ENCODE assay signal across 1 cellular context in genomic region chr1:41917835-41918449, GRCh38.
A peak's percentile ranks its signal among the peaks of the same experiment; 100 is the strongest.
TF ChIP-seq lines count a peak whose summit lies in the region.

No MANE protein-coding gene starts in this region.

TF ChIP-seq in H1, 55 proteins besides CTCF, POLR2A, EP300 and RAD21 (continued from another document):
- TF ChIP-seq KDM4A (IDR thresholded peaks at IDR 0.05; ENCODE audit: low read depth, low read length, severe bottlenecking) (peak; percentile 93), YY1 (IDR thresholded peaks at IDR 0.05; ENCODE audit: low read depth, low read length) (no peak), GABPA (IDR thresholded peaks at IDR 0.05; ENCODE audit: borderline replicate concordance, insufficient read depth, low read length) (no peak), CHD2 (IDR thresholded peaks at IDR 0.05; ENCODE audit: low read length) (no peak), SIRT6 (IDR thresholded peaks at IDR 0.05; ENCODE audit: low read length) (no peak), SUZ12 (IDR thresholded peaks at IDR 0.05; ENCODE audit: low read length) (peak; percentile 42; the same call in 1 of the 2 replicates), HDAC2 (IDR thresholded peaks at IDR 0.05; ENCODE audit: borderline replicate concordance in 1 of 2, low read depth in 2 of 2, low read length in 2 of 2) (0 out of 4 replicates have a peak, but pooled peaks of 1 of the 2 experiments have one; percentile 38), TCF12 (IDR thresholded peaks at IDR 0.05; ENCODE audit: low read depth, low read length) (no peak), EZH2 (IDR thresholded peaks at IDR 0.05; ENCODE audit: low read depth, low read length, severe bottlenecking) (peak; percentile 58)
